ENCODE assay signal across 1 cellular context in the genomic region with DNA sequence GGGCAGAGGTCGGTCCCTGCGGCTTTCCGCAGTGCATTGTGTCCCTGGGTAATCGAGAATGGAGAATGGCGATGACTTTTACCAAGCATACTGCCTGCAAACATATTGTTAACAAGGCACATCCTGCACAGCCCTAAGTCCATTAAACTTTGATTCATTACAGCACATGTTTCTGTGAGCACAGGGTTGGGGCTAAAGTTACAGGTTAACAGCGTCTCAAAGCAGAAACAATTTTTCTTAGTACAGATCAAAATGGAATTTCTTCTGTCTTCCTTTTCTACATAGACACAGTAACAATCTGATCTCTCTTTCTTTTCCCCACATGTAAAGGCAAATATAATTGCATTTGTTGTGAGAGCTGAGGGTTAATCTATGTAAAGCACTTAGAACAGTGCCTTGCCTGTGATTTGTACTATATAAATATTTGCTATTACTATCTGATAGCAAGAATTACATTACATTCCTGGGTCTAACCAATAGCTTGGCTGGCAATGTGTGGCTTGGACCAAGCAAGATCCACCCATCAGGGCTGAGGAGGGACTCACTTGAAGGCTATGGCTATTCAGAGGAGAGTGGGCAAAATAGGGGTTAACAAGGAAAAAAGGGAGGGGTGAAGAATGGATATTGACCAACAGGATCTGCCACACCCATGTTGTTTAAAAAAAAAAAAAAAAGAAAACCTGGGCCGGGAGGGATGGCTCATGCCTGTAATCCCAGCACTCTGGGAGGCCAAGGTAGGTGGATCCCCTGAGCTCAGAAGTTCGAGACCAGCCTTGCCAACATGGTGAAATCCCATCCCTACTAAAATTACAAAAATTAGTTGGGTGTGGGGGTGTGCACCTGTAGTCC.
A peak's percentile ranks its signal among the peaks of the same experiment; 100 is the strongest.
TF ChIP-seq lines count a peak whose summit lies in the region.

No MANE protein-coding gene starts in this region.

TF ChIP-seq in HepG2, 621 proteins besides CTCF, POLR2A, EP300 and RAD21 (continued from another document and continues in another):
- TF ChIP-seq, protein P1, sequence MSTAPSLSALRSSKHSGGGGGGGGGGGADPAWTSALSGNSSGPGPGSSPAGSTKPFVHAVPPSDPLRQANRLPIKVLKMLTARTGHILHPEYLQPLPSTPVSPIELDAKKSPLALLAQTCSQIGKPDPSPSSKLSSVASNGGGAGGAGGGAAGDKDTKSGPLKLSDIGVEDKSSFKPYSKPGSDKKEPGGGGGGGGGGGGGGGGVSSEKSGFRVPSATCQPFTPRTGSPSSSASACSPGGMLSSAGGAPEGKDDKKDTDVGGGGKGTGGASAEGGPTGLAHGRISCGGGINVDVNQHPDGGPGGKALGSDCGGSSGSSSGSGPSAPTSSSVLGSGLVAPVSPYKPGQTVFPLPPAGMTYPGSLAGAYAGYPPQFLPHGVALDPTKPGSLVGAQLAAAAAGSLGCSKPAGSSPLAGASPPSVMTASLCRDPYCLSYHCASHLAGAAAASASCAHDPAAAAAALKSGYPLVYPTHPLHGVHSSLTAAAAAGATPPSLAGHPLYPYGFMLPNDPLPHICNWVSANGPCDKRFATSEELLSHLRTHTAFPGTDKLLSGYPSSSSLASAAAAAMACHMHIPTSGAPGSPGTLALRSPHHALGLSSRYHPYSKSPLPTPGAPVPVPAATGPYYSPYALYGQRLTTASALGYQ (CRISPR knock-in tag; IDR thresholded peaks at IDR 0.05), result 0 out of 2 replicates have a peak, but pooled peaks have one; percentile 21
- TF ChIP-seq, protein P2, sequence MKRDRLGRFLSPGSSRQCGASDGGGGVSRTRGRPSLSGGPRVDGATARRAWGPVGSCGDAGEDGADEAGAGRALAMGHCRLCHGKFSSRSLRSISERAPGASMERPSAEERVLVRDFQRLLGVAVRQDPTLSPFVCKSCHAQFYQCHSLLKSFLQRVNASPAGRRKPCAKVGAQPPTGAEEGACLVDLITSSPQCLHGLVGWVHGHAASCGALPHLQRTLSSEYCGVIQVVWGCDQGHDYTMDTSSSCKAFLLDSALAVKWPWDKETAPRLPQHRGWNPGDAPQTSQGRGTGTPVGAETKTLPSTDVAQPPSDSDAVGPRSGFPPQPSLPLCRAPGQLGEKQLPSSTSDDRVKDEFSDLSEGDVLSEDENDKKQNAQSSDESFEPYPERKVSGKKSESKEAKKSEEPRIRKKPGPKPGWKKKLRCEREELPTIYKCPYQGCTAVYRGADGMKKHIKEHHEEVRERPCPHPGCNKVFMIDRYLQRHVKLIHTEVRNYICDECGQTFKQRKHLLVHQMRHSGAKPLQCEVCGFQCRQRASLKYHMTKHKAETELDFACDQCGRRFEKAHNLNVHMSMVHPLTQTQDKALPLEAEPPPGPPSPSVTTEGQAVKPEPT (CRISPR knock-in tag; IDR thresholded peaks at IDR 0.05; ENCODE audit: low read depth), result no peak
- TF ChIP-seq, protein P3, sequence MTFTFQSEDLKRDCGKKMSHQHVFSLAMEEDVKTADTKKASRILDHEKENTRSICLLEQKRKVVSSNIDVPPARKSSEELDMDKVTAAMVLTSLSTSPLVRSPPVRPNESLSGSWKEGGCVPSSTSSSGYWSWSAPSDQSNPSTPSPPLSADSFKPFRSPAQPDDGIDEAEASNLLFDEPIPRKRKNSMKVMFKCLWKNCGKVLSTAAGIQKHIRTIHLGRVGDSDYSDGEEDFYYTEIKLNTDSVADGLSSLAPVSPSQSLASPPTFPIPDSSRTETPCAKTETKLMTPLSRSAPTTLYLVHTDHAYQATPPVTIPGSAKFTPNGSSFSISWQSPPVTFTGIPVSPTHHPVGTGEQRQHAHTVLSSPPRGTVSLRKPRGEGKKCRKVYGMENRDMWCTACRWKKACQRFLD (CRISPR knock-in tag; IDR thresholded peaks at IDR 0.05; ENCODE audit: borderline replicate concordance), result no peak
- TF ChIP-seq NCOA1 (CRISPR knock-in tag; IDR thresholded peaks at IDR 0.05) (no peak), HDAC1 (CRISPR knock-in tag; IDR thresholded peaks at IDR 0.05) (peak; percentile 58), PHF21A (CRISPR knock-in tag; IDR thresholded peaks at IDR 0.05) (peak; percentile 41; the same call in 1 of the 2 replicates), ZNF124 (CRISPR knock-in tag; IDR thresholded peaks at IDR 0.05) (no peak), ZNF747 (CRISPR knock-in tag; IDR thresholded peaks at IDR 0.05; ENCODE audit: borderline replicate concordance) (peak; percentile 53; the same call in 1 of the 2 replicates), ADNP (CRISPR knock-in tag; IDR thresholded peaks at IDR 0.05) (0 out of 2 replicates have a peak, but pooled peaks have one; percentile 59), YEATS2 (CRISPR knock-in tag; IDR thresholded peaks at IDR 0.05; ENCODE audit: borderline replicate concordance) (0 out of 2 replicates have a peak, but pooled peaks have one; percentile 20), BCL6 (CRISPR knock-in tag; IDR thresholded peaks at IDR 0.05) (0 out of 2 replicates have a peak, but pooled peaks have one; percentile 32), ZNF234 (CRISPR knock-in tag; conservative IDR thresholded peaks at IDR 0.05) (no peak), HHEX (CRISPR knock-in tag; IDR thresholded peaks at IDR 0.05) (peak; percentile 14; the same call in 1 of the 2 replicates), ZNF670 (CRISPR knock-in tag; IDR thresholded peaks at IDR 0.05; ENCODE audit: borderline replicate concordance) (0 out of 2 replicates have a peak, but pooled peaks have one; percentile 37), CAMTA2 (CRISPR knock-in tag; IDR thresholded peaks at IDR 0.05; ENCODE audit: borderline replicate concordance) (no peak), ZNF782 (CRISPR knock-in tag; IDR thresholded peaks at IDR 0.05; ENCODE audit: borderline replicate concordance) (no peak), CREB1 (IDR thresholded peaks at IDR 0.05) (no peak), CREB1 (CRISPR knock-in tag; IDR thresholded peaks at IDR 0.05) (no peak), ZFP37 (CRISPR knock-in tag; IDR thresholded peaks at IDR 0.05; ENCODE audit: borderline replicate concordance) (no peak), HNRNPH1 (optimal IDR thresholded peaks at IDR 0.05; ENCODE audit: low read depth, low read length) (no peak), ZMYM4 (CRISPR knock-in tag; IDR thresholded peaks at IDR 0.05) (no peak), FOXP1 (IDR thresholded peaks at IDR 0.05) (0 out of 2 replicates have a peak, but pooled peaks have one; percentile 11), FOXP1 (CRISPR knock-in tag; IDR thresholded peaks at IDR 0.05) (no peak), ZMYM3 (CRISPR knock-in tag; IDR thresholded peaks at IDR 0.05) (0 out of 2 replicates have a peak, but pooled peaks have one; percentile 29), NR2F1 (CRISPR knock-in tag; IDR thresholded peaks at IDR 0.05) (no peak), ARNT (IDR thresholded peaks at IDR 0.05) (no peak), ZNF292 (CRISPR knock-in tag; IDR thresholded peaks at IDR 0.05; ENCODE audit: borderline replicate concordance, low read depth) (no peak), SRSF9 (IDR thresholded peaks at IDR 0.05; ENCODE audit: borderline replicate concordance, insufficient read depth, low read depth, low read length, poor library complexity, severe bottlenecking) (no peak), GFI1 (CRISPR knock-in tag; IDR thresholded peaks at IDR 0.05; ENCODE audit: borderline replicate concordance) (peak; percentile 98), RBFOX2 (IDR thresholded peaks at IDR 0.05; ENCODE audit: low read depth, low read length) (no peak), ZNF816 (CRISPR knock-in tag; IDR thresholded peaks at IDR 0.05; ENCODE audit: borderline replicate concordance) (no peak), IKZF4 (CRISPR knock-in tag; IDR thresholded peaks at IDR 0.05; ENCODE audit: borderline replicate concordance, low read depth, not compliant biosample characterization) (no peak), ZKSCAN5 (CRISPR knock-in tag; IDR thresholded peaks at IDR 0.05) (no peak), SIX1 (CRISPR knock-in tag; IDR thresholded peaks at IDR 0.05; ENCODE audit: borderline replicate concordance) (peak; percentile 41; the same call in 1 of the 2 replicates), ZNF746 (CRISPR knock-in tag; IDR thresholded peaks at IDR 0.05) (0 out of 2 replicates have a peak, but pooled peaks have one; percentile 20), ZNF652 (CRISPR knock-in tag; IDR thresholded peaks at IDR 0.05; ENCODE audit: borderline replicate concordance, low read depth) (peak; percentile 93), ZNF776 (CRISPR knock-in tag; IDR thresholded peaks at IDR 0.05) (no peak), ZBTB42 (CRISPR knock-in tag; IDR thresholded peaks at IDR 0.05) (no peak), ZNF3 (CRISPR knock-in tag; IDR thresholded peaks at IDR 0.05) (no peak), PITX1 (CRISPR knock-in tag; IDR thresholded peaks at IDR 0.05) (no peak), ZNF350 (CRISPR knock-in tag; IDR thresholded peaks at IDR 0.05; ENCODE audit: borderline replicate concordance, low read depth) (no peak), KDM5A (IDR thresholded peaks at IDR 0.05; ENCODE audit: borderline replicate concordance, low read length) (no peak), FOXO1 (CRISPR knock-in tag; IDR thresholded peaks at IDR 0.05) (0 out of 2 replicates have a peak, but pooled peaks have one; percentile 11), ZFAT (CRISPR knock-in tag; conservative IDR thresholded peaks at IDR 0.05) (no peak), NFATC3 (CRISPR knock-in tag; IDR thresholded peaks at IDR 0.05) (no peak), HNF4G (IDR thresholded peaks at IDR 0.05; ENCODE audit: borderline replicate concordance, low read depth, low read length) (no peak), HNF4G (CRISPR knock-in tag; IDR thresholded peaks at IDR 0.05; ENCODE audit: borderline replicate concordance, low read depth) (no peak), EHMT2 (IDR thresholded peaks at IDR 0.05; ENCODE audit: borderline replicate concordance, low read depth, low read length) (0 out of 2 replicates have a peak, but pooled peaks have one; percentile 37), GPN1 (CRISPR knock-in tag; IDR thresholded peaks at IDR 0.05; ENCODE audit: borderline replicate concordance) (no peak), KLF15 (CRISPR knock-in tag; IDR thresholded peaks at IDR 0.05; ENCODE audit: borderline replicate concordance) (no peak), RFXAP (CRISPR knock-in tag; IDR thresholded peaks at IDR 0.05; ENCODE audit: borderline replicate concordance) (no peak)
- TF ChIP-seq, protein P4, sequence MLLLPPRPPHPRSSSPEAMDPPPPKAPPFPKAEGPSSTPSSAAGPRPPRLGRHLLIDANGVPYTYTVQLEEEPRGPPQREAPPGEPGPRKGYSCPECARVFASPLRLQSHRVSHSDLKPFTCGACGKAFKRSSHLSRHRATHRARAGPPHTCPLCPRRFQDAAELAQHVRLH (CRISPR knock-in tag; IDR thresholded peaks at IDR 0.05; ENCODE audit: borderline replicate concordance, low read depth), result no peak
- TF ChIP-seq, protein P5, sequence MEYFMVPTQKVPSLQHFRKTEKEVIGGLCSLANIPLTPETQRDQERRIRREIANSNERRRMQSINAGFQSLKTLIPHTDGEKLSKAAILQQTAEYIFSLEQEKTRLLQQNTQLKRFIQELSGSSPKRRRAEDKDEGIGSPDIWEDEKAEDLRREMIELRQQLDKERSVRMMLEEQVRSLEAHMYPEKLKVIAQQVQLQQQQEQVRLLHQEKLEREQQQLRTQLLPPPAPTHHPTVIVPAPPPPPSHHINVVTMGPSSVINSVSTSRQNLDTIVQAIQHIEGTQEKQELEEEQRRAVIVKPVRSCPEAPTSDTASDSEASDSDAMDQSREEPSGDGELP (IDR thresholded peaks at IDR 0.05; ENCODE audit: borderline replicate concordance, low read depth), result no peak
- TF ChIP-seq, protein P6, sequence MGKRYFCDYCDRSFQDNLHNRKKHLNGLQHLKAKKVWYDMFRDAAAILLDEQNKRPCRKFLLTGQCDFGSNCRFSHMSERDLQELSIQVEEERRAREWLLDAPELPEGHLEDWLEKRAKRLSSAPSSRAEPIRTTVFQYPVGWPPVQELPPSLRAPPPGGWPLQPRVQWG (CRISPR knock-in tag; IDR thresholded peaks at IDR 0.05; ENCODE audit: borderline replicate concordance, low read depth), result no peak
- TF ChIP-seq, protein P7, sequence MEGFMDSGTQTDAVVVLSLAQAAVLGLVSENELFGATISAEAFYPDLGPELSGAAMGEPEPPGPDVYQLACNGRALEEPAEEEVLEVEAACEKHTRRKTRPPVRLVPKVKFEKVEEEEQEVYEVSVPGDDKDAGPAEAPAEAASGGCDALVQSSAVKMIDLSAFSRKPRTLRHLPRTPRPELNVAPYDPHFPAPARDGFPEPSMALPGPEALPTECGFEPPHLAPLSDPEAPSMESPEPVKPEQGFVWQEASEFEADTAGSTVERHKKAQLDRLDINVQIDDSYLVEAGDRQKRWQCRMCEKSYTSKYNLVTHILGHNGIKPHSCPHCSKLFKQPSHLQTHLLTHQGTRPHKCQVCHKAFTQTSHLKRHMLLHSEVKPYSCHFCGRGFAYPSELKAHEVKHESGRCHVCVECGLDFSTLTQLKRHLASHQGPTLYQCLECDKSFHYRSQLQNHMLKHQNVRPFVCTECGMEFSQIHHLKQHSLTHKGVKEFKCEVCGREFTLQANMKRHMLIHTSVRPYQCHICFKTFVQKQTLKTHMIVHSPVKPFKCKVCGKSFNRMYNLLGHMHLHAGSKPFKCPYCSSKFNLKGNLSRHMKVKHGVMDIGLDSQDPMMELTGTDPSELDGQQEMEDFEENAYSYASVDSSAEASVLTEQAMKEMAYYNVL (CRISPR knock-in tag; IDR thresholded peaks at IDR 0.05; ENCODE audit: borderline replicate concordance), result 0 out of 2 replicates have a peak, but pooled peaks have one; percentile 59
- TF ChIP-seq, protein P8, sequence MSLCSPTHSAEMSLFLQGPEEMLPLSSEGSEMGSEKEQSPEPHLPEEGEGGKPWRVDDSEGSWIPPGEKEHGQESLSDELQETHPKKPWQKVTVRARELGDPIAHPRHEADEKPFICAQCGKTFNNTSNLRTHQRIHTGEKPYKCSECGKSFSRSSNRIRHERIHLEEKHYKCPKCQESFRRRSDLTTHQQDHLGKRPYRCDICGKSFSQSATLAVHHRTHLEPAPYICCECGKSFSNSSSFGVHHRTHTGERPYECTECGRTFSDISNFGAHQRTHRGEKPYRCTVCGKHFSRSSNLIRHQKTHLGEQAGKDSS (CRISPR knock-in tag; IDR thresholded peaks at IDR 0.05; ENCODE audit: borderline replicate concordance, low read depth), result 0 out of 2 replicates have a peak, but pooled peaks have one; percentile 36
- TF ChIP-seq, protein P9, sequence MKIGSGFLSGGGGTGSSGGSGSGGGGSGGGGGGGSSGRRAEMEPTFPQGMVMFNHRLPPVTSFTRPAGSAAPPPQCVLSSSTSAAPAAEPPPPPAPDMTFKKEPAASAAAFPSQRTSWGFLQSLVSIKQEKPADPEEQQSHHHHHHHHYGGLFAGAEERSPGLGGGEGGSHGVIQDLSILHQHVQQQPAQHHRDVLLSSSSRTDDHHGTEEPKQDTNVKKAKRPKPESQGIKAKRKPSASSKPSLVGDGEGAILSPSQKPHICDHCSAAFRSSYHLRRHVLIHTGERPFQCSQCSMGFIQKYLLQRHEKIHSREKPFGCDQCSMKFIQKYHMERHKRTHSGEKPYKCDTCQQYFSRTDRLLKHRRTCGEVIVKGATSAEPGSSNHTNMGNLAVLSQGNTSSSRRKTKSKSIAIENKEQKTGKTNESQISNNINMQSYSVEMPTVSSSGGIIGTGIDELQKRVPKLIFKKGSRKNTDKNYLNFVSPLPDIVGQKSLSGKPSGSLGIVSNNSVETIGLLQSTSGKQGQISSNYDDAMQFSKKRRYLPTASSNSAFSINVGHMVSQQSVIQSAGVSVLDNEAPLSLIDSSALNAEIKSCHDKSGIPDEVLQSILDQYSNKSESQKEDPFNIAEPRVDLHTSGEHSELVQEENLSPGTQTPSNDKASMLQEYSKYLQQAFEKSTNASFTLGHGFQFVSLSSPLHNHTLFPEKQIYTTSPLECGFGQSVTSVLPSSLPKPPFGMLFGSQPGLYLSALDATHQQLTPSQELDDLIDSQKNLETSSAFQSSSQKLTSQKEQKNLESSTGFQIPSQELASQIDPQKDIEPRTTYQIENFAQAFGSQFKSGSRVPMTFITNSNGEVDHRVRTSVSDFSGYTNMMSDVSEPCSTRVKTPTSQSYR (CRISPR knock-in tag; IDR thresholded peaks at IDR 0.05; ENCODE audit: borderline replicate concordance), result no peak
